1 cellular context compared by ENCODE assay signal in genomic region chr9:128526729-128527128, GRCh38.
TF ChIP-seq lines count a peak whose summit lies in the region.

No MANE protein-coding gene starts in this region.

TF ChIP-seq in SK-N-SH, 30 proteins besides CTCF, POLR2A, EP300 and RAD21:
- TF ChIP-seq MEF2A (IDR thresholded peaks at IDR 0.05; ENCODE audit: borderline replicate concordance, low read depth): no peak
- TF ChIP-seq RCOR1 (IDR thresholded peaks at IDR 0.05; ENCODE audit: low read length): no peak
- TF ChIP-seq, protein P1, sequence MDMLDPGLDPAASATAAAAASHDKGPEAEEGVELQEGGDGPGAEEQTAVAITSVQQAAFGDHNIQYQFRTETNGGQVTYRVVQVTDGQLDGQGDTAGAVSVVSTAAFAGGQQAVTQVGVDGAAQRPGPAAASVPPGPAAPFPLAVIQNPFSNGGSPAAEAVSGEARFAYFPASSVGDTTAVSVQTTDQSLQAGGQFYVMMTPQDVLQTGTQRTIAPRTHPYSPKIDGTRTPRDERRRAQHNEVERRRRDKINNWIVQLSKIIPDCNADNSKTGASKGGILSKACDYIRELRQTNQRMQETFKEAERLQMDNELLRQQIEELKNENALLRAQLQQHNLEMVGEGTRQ (IDR thresholded peaks at IDR 0.05; ENCODE audit: borderline replicate concordance, low read depth, low read length): no peak
- TF ChIP-seq RFX5 (IDR thresholded peaks at IDR 0.05; ENCODE audit: low read length): no peak
- no peak for TF ChIP-seq USF1 (IDR thresholded peaks at IDR 0.05; ENCODE audit: borderline replicate concordance, low read depth)
- TF ChIP-seq REST (IDR thresholded peaks at IDR 0.05; ENCODE audit: low read depth, low read length): no peak
- TF ChIP-seq ZBTB33 (IDR thresholded peaks at IDR 0.05; ENCODE audit: borderline replicate concordance, low read depth): no peak
- no peak for TF ChIP-seq SIN3A (IDR thresholded peaks at IDR 0.05; ENCODE audit: borderline replicate concordance, low read depth, low read length)
- no peak for TF ChIP-seq FOSL2 (IDR thresholded peaks at IDR 0.05; ENCODE audit: borderline replicate concordance, low read depth)
- TF ChIP-seq TAF1 (IDR thresholded peaks at IDR 0.05; ENCODE audit: borderline replicate concordance, low read depth, low read length): no peak
- no peak for TF ChIP-seq CHD2 (IDR thresholded peaks at IDR 0.05; ENCODE audit: low read length, partially characterized antibody)
- TF ChIP-seq NRF1 (IDR thresholded peaks at IDR 0.05; ENCODE audit: low read depth, low read length): no peak
- TF ChIP-seq ELF1 (IDR thresholded peaks at IDR 0.05): no peak
